Comparison of ENCODE assay signal across 8 cellular contexts in the genomic region with DNA sequence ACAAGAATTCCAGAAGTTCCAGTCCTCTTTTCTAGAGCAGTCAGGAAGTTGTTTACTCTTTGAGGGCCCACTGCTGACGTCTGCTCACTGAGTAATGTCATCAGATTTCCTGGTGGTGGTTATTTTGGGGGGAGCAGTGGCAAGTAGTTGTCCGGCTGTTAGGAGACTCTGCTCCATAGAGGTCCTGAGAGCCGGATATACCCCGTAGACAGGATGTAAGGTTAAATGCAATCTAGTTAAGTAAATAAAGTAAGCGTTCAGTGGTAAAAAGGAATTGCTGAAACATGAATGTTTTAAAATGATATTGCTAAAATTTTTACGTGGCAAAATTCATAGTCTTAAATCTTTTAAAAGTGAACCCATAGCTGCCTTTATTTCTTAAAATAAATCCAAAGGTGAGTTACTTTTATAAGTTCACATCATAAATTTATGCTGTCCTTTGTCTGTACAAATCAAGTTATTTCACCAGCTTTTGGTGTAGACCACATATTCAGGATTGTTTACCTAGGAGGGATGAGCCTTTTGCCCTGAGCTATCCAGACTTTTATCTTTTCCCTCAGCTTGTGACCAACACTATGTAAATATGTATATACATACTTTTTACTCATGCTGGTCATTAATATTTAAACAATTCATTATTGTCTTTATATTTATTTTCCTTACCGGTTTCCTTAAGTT.
DNase-seq lines count a peak whose midpoint lies in the region; ATAC-seq and TF ChIP-seq lines count a peak whose summit lies in the region.

No MANE protein-coding gene starts in this region.

- H3K27ac ChIP-seq in CD4-positive, alpha-beta T cell (ENCODE audit: low read depth, low read length) = no peak overlapping the region
- peak overlapping the region; percentile 1 for H3K27ac ChIP-seq in vagina

- TF ChIP-seq POLR2A in vagina (IDR thresholded peaks at IDR 0.05) = no peak

- H3K27ac Mint-ChIP-seq in CD4-positive, alpha-beta T cell = no peak overlapping the region
- no peak overlapping the region for H3K27ac Mint-ChIP-seq in nephron progenitor cell

- H3K27me3 Mint-ChIP-seq in CD4-positive, alpha-beta T cell = no peaks in the 10 kb centered on the region
- no peaks in the 10 kb centered on the region for H3K27me3 Mint-ChIP-seq in nephron progenitor cell (ENCODE audit: low read depth, poor library complexity)

- no peaks in the 10 kb centered on the region for H3K9me3 Mint-ChIP-seq in CD4-positive, alpha-beta T cell
- no peaks in the 10 kb centered on the region for H3K9me3 Mint-ChIP-seq in nephron progenitor cell

- H3K4me3 Mint-ChIP-seq in CD4-positive, alpha-beta T cell = no peak overlapping the region
- H3K4me3 Mint-ChIP-seq in nephron progenitor cell = no peak overlapping the region

- intact Hi-C loops in CD4-positive, alpha-beta T cell (cut with DNase I, micrococcal nuclease) = no loop called here
- intact Hi-C loops in vagina (cut with DNase I) = no loop called here

- H3K36me3 ChIP-seq in vagina = no peaks in the 10 kb centered on the region

- H3K27me3 ChIP-seq in CD4-positive, alpha-beta T cell (ENCODE audit: control insufficient read depth, insufficient read depth, low read length) = no peaks in the 10 kb centered on the region
- no peaks in the 10 kb centered on the region for H3K27me3 ChIP-seq in vagina

- no peak for TF ChIP-seq CTCF in CD4-positive, alpha-beta T cell (IDR thresholded peaks at IDR 0.05)
- TF ChIP-seq CTCF in vagina (IDR thresholded peaks at IDR 0.05) (no peak), nephron progenitor cell (IDR thresholded peaks at IDR 0.05) (no peak)

- CTCF ChIA-PET in CD4-positive, alpha-beta T cell (lab: Charles Lee) = interaction anchor here (1.2 kb wide), 1 partner anchor 17 kb away, joined by 3 read pairs; no protein-coding TSS in a partner anchor

- POLR2A ChIA-PET in CD4-positive, alpha-beta T cell (lab: Charles Lee) = interaction anchor here (1.2 to 5.1 kb wide), 2 partner anchors 18 to 67 kb away, joined by 3 to 36 read pairs; a partner anchor contains a TSS

- H3K9me3 ChIP-seq in CD4-positive, alpha-beta T cell (ENCODE audit: control insufficient read depth, low read length) = no peaks in the 10 kb centered on the region
- no peaks in the 10 kb centered on the region for H3K9me3 ChIP-seq in vagina

- no peaks in the 10 kb centered on the region for H3K36me3 Mint-ChIP-seq in CD4-positive, alpha-beta T cell (ENCODE audit: low read depth)
- no peaks in the 10 kb centered on the region for H3K36me3 Mint-ChIP-seq in nephron progenitor cell (ENCODE audit: low read depth)

- no peak overlapping the region for H3K4me3 ChIP-seq in vagina

- DNase-seq in CD4-positive, alpha-beta T cell = no peak
- DNase-seq in HS-5 (ENCODE audit: low read depth) = peak; percentile 70
- DNase-seq in amniotic epithelial cell (ENCODE audit: low read depth) = peak; percentile 87
- no peak for DNase-seq in left lobe of liver (ENCODE audit: low spot score)
- no peak for DNase-seq in vagina (ENCODE audit: extremely low spot score in 2 of 2)
- DNase-seq in nephron progenitor cell = no peak
- no peak for DNase-seq in D341Med (ENCODE audit: low spot score)

- peaks cover 8% of the 10 kb centered on the region for H3K4me1 ChIP-seq in vagina

- H3K4me1 Mint-ChIP-seq in CD4-positive, alpha-beta T cell (ENCODE audit: low read depth) = peaks cover 55% of the 10 kb centered on the region
- peaks cover 11% of the 10 kb centered on the region for H3K4me1 Mint-ChIP-seq in nephron progenitor cell

- peak; percentile 63 for ATAC-seq in CD4-positive, alpha-beta T cell (ENCODE audit: poor library complexity)
- ATAC-seq in left lobe of liver = peak; percentile 62
- ATAC-seq in GM21526 (IDR thresholded peaks at IDR 0.05; ENCODE audit: low FRiP score, unreplicated experiment) = no peak

Comparison
In these comparisons a context has a peak if more than half of its experiments do, and no peak if none do; other contexts are left out.
1. DNase-seq: peak in HS-5 (single experiment) and amniotic epithelial cell (single experiment); none in CD4-positive, alpha-beta T cell (0 of 10), left lobe of liver (single experiment), vagina (0 of 2), nephron progenitor cell (single experiment) and D341Med (single experiment).